1 cellular context compared by ENCODE assay signal in the genomic region with DNA sequence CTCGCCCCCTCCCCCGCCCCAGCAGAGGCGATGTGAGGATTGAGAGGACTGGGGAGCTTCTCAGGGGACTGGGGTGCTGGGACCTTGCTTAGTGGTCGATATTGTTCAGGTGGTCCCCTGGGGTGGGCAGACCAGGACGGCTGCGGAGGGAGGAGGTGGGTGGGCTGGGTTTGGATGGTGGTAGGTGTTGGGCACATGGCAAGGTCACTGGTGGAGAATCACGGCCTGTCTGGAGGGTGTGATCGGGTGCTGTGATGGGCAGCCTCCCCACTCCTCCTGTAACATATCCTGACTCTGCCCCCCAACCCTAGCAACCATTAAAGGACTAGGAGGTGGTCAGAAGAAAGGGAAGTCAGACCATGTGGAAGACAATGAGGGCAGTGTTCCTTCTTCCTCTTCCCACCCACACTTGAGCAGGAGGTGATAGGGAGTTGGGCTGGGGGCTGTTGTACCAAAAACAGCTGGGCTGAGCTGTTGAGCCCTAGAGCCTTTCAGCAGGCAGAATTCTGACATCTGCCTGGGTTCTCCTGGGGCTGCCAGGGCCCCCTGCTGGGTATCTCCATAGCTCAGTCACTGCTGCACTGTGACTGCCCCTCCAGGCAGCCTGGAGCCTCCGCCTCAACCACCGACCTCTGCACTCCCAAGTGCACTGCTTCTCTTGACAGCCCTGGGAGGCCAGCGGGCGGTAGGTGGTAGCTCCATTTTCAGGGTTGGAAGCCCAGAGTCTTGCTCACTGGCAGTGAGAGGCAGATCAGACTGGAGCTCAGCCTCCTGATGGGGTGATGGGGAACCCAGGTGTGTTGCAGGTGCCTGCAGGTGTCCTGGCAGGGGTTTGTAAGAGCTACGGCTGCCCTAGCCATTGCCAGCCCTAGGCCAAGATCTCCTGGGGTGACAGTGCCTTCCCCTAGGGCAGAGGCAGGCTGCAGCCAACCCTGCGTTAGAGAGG.
TF ChIP-seq lines count a peak whose summit lies in the region.

No MANE protein-coding gene starts in this region.

TF ChIP-seq in GM23338, 12 proteins besides CTCF, POLR2A, EP300 and RAD21:
- TF ChIP-seq, protein P1, sequence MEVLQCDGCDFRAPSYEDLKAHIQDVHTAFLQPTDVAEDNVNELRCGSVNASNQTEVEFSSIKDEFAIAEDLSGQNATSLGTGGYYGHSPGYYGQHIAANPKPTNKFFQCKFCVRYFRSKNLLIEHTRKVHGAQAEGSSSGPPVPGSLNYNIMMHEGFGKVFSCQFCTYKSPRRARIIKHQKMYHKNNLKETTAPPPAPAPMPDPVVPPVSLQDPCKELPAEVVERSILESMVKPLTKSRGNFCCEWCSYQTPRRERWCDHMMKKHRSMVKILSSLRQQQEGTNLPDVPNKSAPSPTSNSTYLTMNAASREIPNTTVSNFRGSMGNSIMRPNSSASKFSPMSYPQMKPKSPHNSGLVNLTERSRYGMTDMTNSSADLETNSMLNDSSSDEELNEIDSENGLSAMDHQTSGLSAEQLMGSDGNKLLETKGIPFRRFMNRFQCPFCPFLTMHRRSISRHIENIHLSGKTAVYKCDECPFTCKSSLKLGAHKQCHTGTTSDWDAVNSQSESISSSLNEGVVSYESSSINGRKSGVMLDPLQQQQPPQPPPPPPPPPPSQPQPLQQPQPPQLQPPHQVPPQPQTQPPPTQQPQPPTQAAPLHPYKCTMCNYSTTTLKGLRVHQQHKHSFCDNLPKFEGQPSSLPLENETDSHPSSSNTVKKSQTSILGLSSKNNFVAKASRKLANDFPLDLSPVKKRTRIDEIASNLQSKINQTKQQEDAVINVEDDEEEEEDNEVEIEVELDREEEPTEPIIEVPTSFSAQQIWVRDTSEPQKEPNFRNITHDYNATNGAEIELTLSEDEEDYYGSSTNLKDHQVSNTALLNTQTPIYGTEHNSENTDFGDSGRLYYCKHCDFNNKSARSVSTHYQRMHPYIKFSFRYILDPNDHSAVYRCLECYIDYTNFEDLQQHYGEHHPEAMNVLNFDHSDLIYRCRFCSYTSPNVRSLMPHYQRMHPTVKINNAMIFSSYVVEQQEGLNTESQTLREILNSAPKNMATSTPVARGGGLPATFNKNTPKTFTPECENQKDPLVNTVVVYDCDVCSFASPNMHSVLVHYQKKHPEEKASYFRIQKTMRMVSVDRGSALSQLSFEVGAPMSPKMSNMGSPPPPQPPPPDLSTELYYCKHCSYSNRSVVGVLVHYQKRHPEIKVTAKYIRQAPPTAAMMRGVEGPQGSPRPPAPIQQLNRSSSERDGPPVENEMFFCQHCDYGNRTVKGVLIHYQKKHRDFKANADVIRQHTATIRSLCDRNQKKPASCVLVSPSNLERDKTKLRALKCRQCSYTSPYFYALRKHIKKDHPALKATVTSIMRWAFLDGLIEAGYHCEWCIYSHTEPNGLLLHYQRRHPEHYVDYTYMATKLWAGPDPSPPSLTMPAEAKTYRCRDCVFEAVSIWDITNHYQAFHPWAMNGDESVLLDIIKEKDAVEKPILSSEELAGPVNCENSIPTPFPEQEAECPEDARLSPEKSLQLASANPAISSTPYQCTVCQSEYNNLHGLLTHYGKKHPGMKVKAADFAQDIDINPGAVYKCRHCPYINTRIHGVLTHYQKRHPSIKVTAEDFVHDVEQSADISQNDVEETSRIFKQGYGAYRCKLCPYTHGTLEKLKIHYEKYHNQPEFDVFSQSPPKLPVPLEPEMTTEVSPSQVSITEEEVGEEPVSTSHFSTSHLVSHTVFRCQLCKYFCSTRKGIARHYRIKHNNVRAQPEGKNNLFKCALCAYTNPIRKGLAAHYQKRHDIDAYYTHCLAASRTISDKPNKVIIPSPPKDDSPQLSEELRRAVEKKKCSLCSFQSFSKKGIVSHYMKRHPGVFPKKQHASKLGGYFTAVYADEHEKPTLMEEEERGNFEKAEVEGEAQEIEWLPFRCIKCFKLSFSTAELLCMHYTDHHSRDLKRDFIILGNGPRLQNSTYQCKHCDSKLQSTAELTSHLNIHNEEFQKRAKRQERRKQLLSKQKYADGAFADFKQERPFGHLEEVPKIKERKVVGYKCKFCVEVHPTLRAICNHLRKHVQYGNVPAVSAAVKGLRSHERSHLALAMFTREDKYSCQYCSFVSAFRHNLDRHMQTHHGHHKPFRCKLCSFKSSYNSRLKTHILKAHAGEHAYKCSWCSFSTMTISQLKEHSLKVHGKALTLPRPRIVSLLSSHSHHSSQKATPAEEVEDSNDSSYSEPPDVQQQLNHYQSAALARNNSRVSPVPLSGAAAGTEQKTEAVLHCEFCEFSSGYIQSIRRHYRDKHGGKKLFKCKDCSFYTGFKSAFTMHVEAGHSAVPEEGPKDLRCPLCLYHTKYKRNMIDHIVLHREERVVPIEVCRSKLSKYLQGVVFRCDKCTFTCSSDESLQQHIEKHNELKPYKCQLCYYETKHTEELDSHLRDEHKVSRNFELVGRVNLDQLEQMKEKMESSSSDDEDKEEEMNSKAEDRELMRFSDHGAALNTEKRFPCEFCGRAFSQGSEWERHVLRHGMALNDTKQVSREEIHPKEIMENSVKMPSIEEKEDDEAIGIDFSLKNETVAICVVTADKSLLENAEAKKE (CRISPR knock-in tag; IDR thresholded peaks at IDR 0.05): no peak
- TF ChIP-seq, protein P2, sequence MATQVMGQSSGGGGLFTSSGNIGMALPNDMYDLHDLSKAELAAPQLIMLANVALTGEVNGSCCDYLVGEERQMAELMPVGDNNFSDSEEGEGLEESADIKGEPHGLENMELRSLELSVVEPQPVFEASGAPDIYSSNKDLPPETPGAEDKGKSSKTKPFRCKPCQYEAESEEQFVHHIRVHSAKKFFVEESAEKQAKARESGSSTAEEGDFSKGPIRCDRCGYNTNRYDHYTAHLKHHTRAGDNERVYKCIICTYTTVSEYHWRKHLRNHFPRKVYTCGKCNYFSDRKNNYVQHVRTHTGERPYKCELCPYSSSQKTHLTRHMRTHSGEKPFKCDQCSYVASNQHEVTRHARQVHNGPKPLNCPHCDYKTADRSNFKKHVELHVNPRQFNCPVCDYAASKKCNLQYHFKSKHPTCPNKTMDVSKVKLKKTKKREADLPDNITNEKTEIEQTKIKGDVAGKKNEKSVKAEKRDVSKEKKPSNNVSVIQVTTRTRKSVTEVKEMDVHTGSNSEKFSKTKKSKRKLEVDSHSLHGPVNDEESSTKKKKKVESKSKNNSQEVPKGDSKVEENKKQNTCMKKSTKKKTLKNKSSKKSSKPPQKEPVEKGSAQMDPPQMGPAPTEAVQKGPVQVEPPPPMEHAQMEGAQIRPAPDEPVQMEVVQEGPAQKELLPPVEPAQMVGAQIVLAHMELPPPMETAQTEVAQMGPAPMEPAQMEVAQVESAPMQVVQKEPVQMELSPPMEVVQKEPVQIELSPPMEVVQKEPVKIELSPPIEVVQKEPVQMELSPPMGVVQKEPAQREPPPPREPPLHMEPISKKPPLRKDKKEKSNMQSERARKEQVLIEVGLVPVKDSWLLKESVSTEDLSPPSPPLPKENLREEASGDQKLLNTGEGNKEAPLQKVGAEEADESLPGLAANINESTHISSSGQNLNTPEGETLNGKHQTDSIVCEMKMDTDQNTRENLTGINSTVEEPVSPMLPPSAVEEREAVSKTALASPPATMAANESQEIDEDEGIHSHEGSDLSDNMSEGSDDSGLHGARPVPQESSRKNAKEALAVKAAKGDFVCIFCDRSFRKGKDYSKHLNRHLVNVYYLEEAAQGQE (IDR thresholded peaks at IDR 0.05; ENCODE audit: unreplicated experiment): no peak
- no peak for TF ChIP-seq ZNF114 (CRISPR knock-in tag; IDR thresholded peaks at IDR 0.05)
- TF ChIP-seq EZH2 (IDR thresholded peaks at IDR 0.05; ENCODE audit: low read depth, unreplicated experiment): no peak
- TF ChIP-seq, protein P3, sequence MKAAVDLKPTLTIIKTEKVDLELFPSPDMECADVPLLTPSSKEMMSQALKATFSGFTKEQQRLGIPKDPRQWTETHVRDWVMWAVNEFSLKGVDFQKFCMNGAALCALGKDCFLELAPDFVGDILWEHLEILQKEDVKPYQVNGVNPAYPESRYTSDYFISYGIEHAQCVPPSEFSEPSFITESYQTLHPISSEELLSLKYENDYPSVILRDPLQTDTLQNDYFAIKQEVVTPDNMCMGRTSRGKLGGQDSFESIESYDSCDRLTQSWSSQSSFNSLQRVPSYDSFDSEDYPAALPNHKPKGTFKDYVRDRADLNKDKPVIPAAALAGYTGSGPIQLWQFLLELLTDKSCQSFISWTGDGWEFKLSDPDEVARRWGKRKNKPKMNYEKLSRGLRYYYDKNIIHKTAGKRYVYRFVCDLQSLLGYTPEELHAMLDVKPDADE (IDR thresholded peaks at IDR 0.05): no peak
- TF ChIP-seq CREB1 (CRISPR knock-in tag; IDR thresholded peaks at IDR 0.05; ENCODE audit: low read depth): no peak
- no peak for TF ChIP-seq STAT1 (IDR thresholded peaks at IDR 0.05; ENCODE audit: unreplicated experiment)
